Comparison of ENCODE assay signal across 11 cellular contexts in genomic region chr11:88398372-88399140, GRCh38.
DNase-seq lines count a peak whose midpoint lies in the region; ATAC-seq and TF ChIP-seq lines count a peak whose summit lies in the region.
"Had no signal": no experiment of that assay in that cellular context is flagged by ENCODE, and none has a peak within 500 bp of the region (broad histone marks: within the 10 kb centered on the region; RNA-seq: fewer than 3 reads in every experiment).

No MANE protein-coding gene starts in this region.

- H3K27me3 ChIP-seq in left ventricle myocardium inferior (ENCODE audit: low read depth), result no peaks in the 10 kb centered on the region
- H3K27me3 ChIP-seq in right cardiac atrium (ENCODE audit: control insufficient read depth, insufficient read depth), result no peaks in the 10 kb centered on the region
- no peaks in the 10 kb centered on the region for H3K27me3 ChIP-seq in RWPE2 (ENCODE audit: insufficient read depth, poor library complexity, severe bottlenecking)
- H3K27me3 ChIP-seq: uterus had no signal

- 41% methylated on average over 3 of the region's 3 CpGs for WGBS in right cardiac atrium

- H3K27ac ChIP-seq in left ventricle myocardium inferior (replicated peaks) (peak overlapping the region; percentile 27), right cardiac atrium (ENCODE audit: low read length) (no peak overlapping the region), RWPE2 (ENCODE audit: poor library complexity, severe bottlenecking) (peak overlapping the region; percentile 61)
- H3K27ac ChIP-seq: uterus had no signal

- intact Hi-C loops in left ventricle myocardium inferior (cut with micrococcal nuclease) (no loop called here), right cardiac atrium (cut with DNase I) (no loop called here), posterior cingulate gyrus (cut with DNase I) (no loop called here)

- ATAC-seq in right cardiac atrium (no peak), RWPE2 (ENCODE audit: low read depth) (peak; percentile 100), HG03469 (IDR thresholded peaks at IDR 0.05; ENCODE audit: unreplicated experiment) (no peak), GM21515 (IDR thresholded peaks at IDR 0.05; ENCODE audit: unreplicated experiment) (no peak)

- TF ChIP-seq CTCF in left ventricle myocardium inferior (IDR thresholded peaks at IDR 0.05; ENCODE audit: borderline replicate concordance), result no peak
- no peak for TF ChIP-seq CTCF in RWPE2 (IDR thresholded peaks at IDR 0.05; ENCODE audit: poor library complexity, severe bottlenecking)
- no peak for TF ChIP-seq CTCF in fibroblast of villous mesenchyme (IDR thresholded peaks at IDR 0.05; ENCODE audit: insufficient read depth, low read depth, low read length)

- H3K36me3 ChIP-seq in left ventricle myocardium inferior (no peaks in the 10 kb centered on the region), RWPE2 (ENCODE audit: low read depth) (no peaks in the 10 kb centered on the region)
- H3K36me3 ChIP-seq: uterus had no signal

- no peak overlapping the region for H3K4me3 ChIP-seq in left ventricle myocardium inferior
- no peak overlapping the region for H3K4me3 ChIP-seq in right cardiac atrium (ENCODE audit: low read length)
- no peak overlapping the region for H3K4me3 ChIP-seq in RWPE2 (ENCODE audit: severe bottlenecking)
- H3K4me3 ChIP-seq in fibroblast of villous mesenchyme (ENCODE audit: low read depth, low read length), result no peak overlapping the region
- H3K4me3 ChIP-seq: uterus had no signal

- peaks cover 14% of the 10 kb centered on the region for H3K4me1 ChIP-seq in left ventricle myocardium inferior
- peaks cover 2% of the 10 kb centered on the region for H3K4me1 ChIP-seq in right cardiac atrium (ENCODE audit: control insufficient read depth, insufficient read depth, low read length)
- H3K4me1 ChIP-seq in RWPE2 (ENCODE audit: insufficient read depth, poor library complexity, severe bottlenecking), result peaks cover 32% of the 10 kb centered on the region
- H3K4me1 ChIP-seq: uterus had no signal

- DNase-seq in left ventricle myocardium inferior, result no peak
- DNase-seq in right cardiac atrium, result no peak
- DNase-seq in RWPE2 (ENCODE audit: low spot score), result no peak
- DNase-seq in fibroblast of villous mesenchyme (ENCODE audit: low read depth), result peak; percentile 59
- no peak for DNase-seq in stimulated activated CD4-positive, alpha-beta T cell treated with anti-CD3 and anti-CD28 coated beads, Interleukin-4, amount 100 ng/mL, for 4 hours
- DNase-seq in posterior cingulate gyrus, result no peak
- DNase-seq: NCI-H1694 treated with DMSO at 0.1 percent for 48 hours, SHP77 treated with DMSO at 0.1 percent for 48 hours, uterus had no signal

- H3K9me3 ChIP-seq in left ventricle myocardium inferior (replicated peaks) (no peaks in the 10 kb centered on the region), right cardiac atrium (ENCODE audit: control insufficient read depth, low read length) (no peaks in the 10 kb centered on the region), RWPE2 (ENCODE audit: severe bottlenecking) (no peaks in the 10 kb centered on the region)
- H3K9me3 ChIP-seq: uterus had no signal
